In genomic region chr13:112699318-112699918, GRCh38 we compare ENCODE assay signal across 25 cellular contexts. TPM values are rescaled to one million over a fixed set of nuclear protein-coding genes. Genes with fewer than 3 reads are reported as not detected.
DNase-seq lines count a peak whose midpoint lies in the region; ATAC-seq, FAIRE-seq and TF ChIP-seq lines count a peak whose summit lies in the region.
"Had no signal": no experiment of that assay in that cellular context is flagged by ENCODE, and none has a peak within 500 bp of the region (broad histone marks: within the 10 kb centered on the region; RNA-seq: fewer than 3 reads in every experiment).

No MANE protein-coding gene starts in this region.

- H3K4me1 ChIP-seq in GM12878 (ENCODE audit: control insufficient read depth, insufficient read depth, low read length): no peaks in the 10 kb centered on the region; the same call in 1 of the 2 replicates
- H3K4me1 ChIP-seq: parathyroid adenoma had no signal

- TSS peak; percentile 23 for BruUV-seq in GM12878 (replicated peaks; lab: Mats Ljungman, UMichigan)

- RAD21 ChIA-PET in GM12878 (lab: Charles Lee; ENCODE audit: unreplicated experiment): no interaction called here

- no peak overlapping the region for H3K27ac ChIP-seq in GM12878 (ENCODE audit: control insufficient read depth, insufficient read depth)
- H3K27ac ChIP-seq: HL-60, parathyroid adenoma, SK-N-MC, thoracic aorta had no signal

- WGBS in GM12878 (ENCODE audit: insufficient coverage, insufficient replicate concordance, low lambda C conversion rate, missing lambda C conversion rate): 98% methylated on average over 13 of the region's 13 CpGs

- no peak for TF ChIP-seq POLR2A in GM12878 (IDR thresholded peaks at IDR 0.05; ENCODE audit: low read depth, low read length)

- TF ChIP-seq CTCF in natural killer cell (IDR thresholded peaks at IDR 0.05): no peak
- TF ChIP-seq CTCF in GM12878 (IDR thresholded peaks at IDR 0.05 in 2 of 3, conservative IDR thresholded peaks at IDR 0.05 in 1 of 3; ENCODE audit: control insufficient read depth in 2 of 3, extremely low read depth in 1 of 3, insufficient read depth in 1 of 3, low read depth in 3 of 3, low read length in 3 of 3): no peak
- TF ChIP-seq CTCF in mesothelial cell of epicardium (IDR thresholded peaks at IDR 0.05; ENCODE audit: unreplicated experiment): no peak

- TF ChIP-seq RAD21 in GM12878 (IDR thresholded peaks at IDR 0.05; ENCODE audit: insufficient read depth, low read depth, low read length): no peak

- no peak overlapping the region for H3K4me3 Mint-ChIP-seq in natural killer cell treated with Interleukin-12 subunit alpha and Interleukin-12 subunit beta and Interleukin-15 and Interleukin-18, amount 100 ng/mL, for 72 hours
- H3K4me3 Mint-ChIP-seq in natural killer cell (no peak overlapping the region), mesothelial cell of epicardium (no peak overlapping the region)
- H3K4me3 Mint-ChIP-seq: activated naive CD8-positive, alpha-beta T cell treated with anti-CD3 and anti-CD28 coated beads for 36 hours; activated T-helper 17 cell treated with anti-CD3 and anti-CD28 coated beads, Interleukin-2, amount 50 U/mL, for 72 hours; CD4-positive, alpha-beta T cell; memory B cell; naive thymus-derived CD4-positive, alpha-beta T cell; stimulated activated effector memory CD8-positive, alpha-beta T cell treated with anti-CD3 and anti-CD28 coated beads, Interleukin-12 subunit alpha, Interleukin-12 subunit beta, amount 100 ng/mL, for 72 hours; T-helper 17 cell had no signal

- no peaks in the 10 kb centered on the region for H4K20me1 ChIP-seq in GM12878 (ENCODE audit: control insufficient read depth, insufficient read depth)

- DNase-seq in natural killer cell treated with Interleukin-12 subunit alpha and Interleukin-12 subunit beta and Interleukin-15 and Interleukin-18, amount 100 ng/mL, for 72 hours (ENCODE audit: low spot score): peak; percentile 22
- DNase-seq in natural killer cell (no peak), GM12878 (ENCODE audit: low read depth, low spot score) (no peak), mesothelial cell of epicardium (ENCODE audit: low spot score in 2 of 2, unreplicated experiment in 2 of 2) (no peak), NCI-H748 (lab: John Stamatoyannopoulos, UW; ENCODE audit: unreplicated experiment) (no peak), nucleus accumbens (lab: John Stamatoyannopoulos, UW) (no peak)
- DNase-seq in activated CD8-positive, alpha-beta memory T cell treated with anti-CD3 and anti-CD28 coated beads, Interleukin-2, amount 50 U/mL, for 4 hours: no peak
- DNase-seq: activated CD4-positive, alpha-beta T cell treated with anti-CD3 and anti-CD28 coated beads for 48 hours; activated naive CD8-positive, alpha-beta T cell treated with anti-CD3 and anti-CD28 coated beads for 36 hours; effector CD8-positive, alpha-beta T cell; foreskin melanocyte; IMR-90; naive thymus-derived CD4-positive, alpha-beta T cell; stimulated activated CD4-positive, alpha-beta T cell treated with anti-CD3 and anti-CD28 coated beads, Interleukin-1b, Interleukin-23, amount 100 ng/mL, for 48 hours; T-helper 17 cell had no signal

- H3K27me3 ChIP-seq in GM12878 (replicated peaks in 1 of 2; ENCODE audit: control insufficient read depth in 2 of 2, insufficient read depth in 2 of 2, low read length in 1 of 2): no peaks in the 10 kb centered on the region

- no peak for ATAC-seq in natural killer cell treated with Interleukin-12 subunit alpha and Interleukin-12 subunit beta and Interleukin-15 and Interleukin-18, amount 100 ng/mL, for 72 hours
- ATAC-seq in natural killer cell (no peak), GM12878 (no peak)
- ATAC-seq: activated T-helper 17 cell treated with anti-CD3 and anti-CD28 coated beads, Interleukin-2, amount 50 U/mL, for 72 hours; naive thymus-derived CD4-positive, alpha-beta T cell; stimulated activated effector memory CD8-positive, alpha-beta T cell treated with anti-CD3 and anti-CD28 coated beads, Interleukin-12 subunit alpha, Interleukin-12 subunit beta, amount 100 ng/mL, for 72 hours; T-helper 17 cell had no signal

- SMC1A ChIA-PET in GM12878 (lab: Charles Lee; ENCODE audit: uncharacterized antibody, unreplicated experiment): no interaction called here

- no peaks in the 10 kb centered on the region for H3K9me3 Mint-ChIP-seq in natural killer cell treated with Interleukin-12 subunit alpha and Interleukin-12 subunit beta and Interleukin-15 and Interleukin-18, amount 100 ng/mL, for 72 hours
- H3K9me3 Mint-ChIP-seq in natural killer cell: no peaks in the 10 kb centered on the region
- H3K9me3 Mint-ChIP-seq in mesothelial cell of epicardium: no peaks in the 10 kb centered on the region
- H3K9me3 Mint-ChIP-seq: activated naive CD8-positive, alpha-beta T cell treated with anti-CD3 and anti-CD28 coated beads for 36 hours; activated T-helper 17 cell treated with anti-CD3 and anti-CD28 coated beads, Interleukin-2, amount 50 U/mL, for 72 hours; CD4-positive, alpha-beta T cell; memory B cell; naive thymus-derived CD4-positive, alpha-beta T cell; stimulated activated effector memory CD8-positive, alpha-beta T cell treated with anti-CD3 and anti-CD28 coated beads, Interleukin-12 subunit alpha, Interleukin-12 subunit beta, amount 100 ng/mL, for 72 hours had no signal

- no peak for TF ChIP-seq EP300 in GM12878 (IDR thresholded peaks at IDR 0.05; ENCODE audit: borderline replicate concordance in 1 of 2, control insufficient read depth in 1 of 2, low read depth in 2 of 2, low read length in 2 of 2)

- peaks cover 2% of the 10 kb centered on the region in 2 experiments; a peak in 3 of 4 replicates for H3K36me3 ChIP-seq in GM12878 (ENCODE audit: control insufficient read depth in 2 of 2, insufficient read depth in 2 of 2, low read length in 1 of 2)
- H3K36me3 ChIP-seq: thoracic aorta had no signal

- CTCF ChIA-PET in GM12878 (lab: Yijun Ruan, JAX): no interaction called here

- no peak for FAIRE-seq in GM12878 (lab: Jason Lieb, UNC)
- FAIRE-seq: H1, keratinocyte had no signal

- in situ Hi-C loops in GM12878 (cut with MboI): no loop called here

- H3K9ac ChIP-seq in GM12878 (ENCODE audit: control insufficient read depth, insufficient read depth, low read length): no peak overlapping the region
- H3K9ac ChIP-seq: parathyroid adenoma had no signal

- no peak overlapping the region for H3K4me3 ChIP-seq in GM12878
- H3K4me3 ChIP-seq: SK-N-MC, thoracic aorta had no signal

- H3K27ac Mint-ChIP-seq in natural killer cell treated with Interleukin-12 subunit alpha and Interleukin-12 subunit beta and Interleukin-15 and Interleukin-18, amount 100 ng/mL, for 72 hours: no peak overlapping the region
- H3K27ac Mint-ChIP-seq in natural killer cell: no peak overlapping the region
- H3K27ac Mint-ChIP-seq in mesothelial cell of epicardium: peak overlapping the region; percentile 52
- H3K27ac Mint-ChIP-seq: activated naive CD8-positive, alpha-beta T cell treated with anti-CD3 and anti-CD28 coated beads for 36 hours; activated T-helper 17 cell treated with anti-CD3 and anti-CD28 coated beads, Interleukin-2, amount 50 U/mL, for 72 hours; CD4-positive, alpha-beta T cell; memory B cell; naive thymus-derived CD4-positive, alpha-beta T cell; stimulated activated effector memory CD8-positive, alpha-beta T cell treated with anti-CD3 and anti-CD28 coated beads, Interleukin-12 subunit alpha, Interleukin-12 subunit beta, amount 100 ng/mL, for 72 hours; T-helper 17 cell had no signal

- no peaks in the 10 kb centered on the region for H3K9me3 ChIP-seq in GM12878 (replicated peaks; ENCODE audit: control insufficient read depth, insufficient read depth, low read length)
- H3K9me3 ChIP-seq: thoracic aorta had no signal

- H3K4me1 Mint-ChIP-seq in natural killer cell treated with Interleukin-12 subunit alpha and Interleukin-12 subunit beta and Interleukin-15 and Interleukin-18, amount 100 ng/mL, for 72 hours (ENCODE audit: low read depth in 2 of 2): peaks cover 5 to 31% of the 10 kb centered on the region in 2 donors
- peaks cover 29 to 39% of the 10 kb centered on the region in 2 donors for H3K4me1 Mint-ChIP-seq in natural killer cell
- H3K4me1 Mint-ChIP-seq in mesothelial cell of epicardium: peaks cover 37% of the 10 kb centered on the region

- H2AFZ ChIP-seq in GM12878 (ENCODE audit: control insufficient read depth, low read depth, low read length): no peak overlapping the region
- H2AFZ ChIP-seq: parathyroid adenoma had no signal

- peaks cover 35% of the 10 kb centered on the region for H3K79me2 ChIP-seq in GM12878 (ENCODE audit: control insufficient read depth, insufficient read depth, low read length)

- intact Hi-C loops in natural killer cell (cut with micrococcal nuclease) (no loop called here), GM12878 (cut with micrococcal nuclease; ENCODE audit: unreplicated experiment) (no loop called here)

- H3K4me2 ChIP-seq in GM12878 (ENCODE audit: control insufficient read depth, insufficient read depth): no peak overlapping the region

- POLR2A ChIA-PET in GM12878 (lab: Charles Lee): no interaction called here

- H3K36me3 Mint-ChIP-seq in natural killer cell treated with Interleukin-12 subunit alpha and Interleukin-12 subunit beta and Interleukin-15 and Interleukin-18, amount 100 ng/mL, for 72 hours: no peaks in the 10 kb centered on the region
- H3K36me3 Mint-ChIP-seq in natural killer cell: no peaks in the 10 kb centered on the region
- H3K36me3 Mint-ChIP-seq in mesothelial cell of epicardium: peaks cover 5% of the 10 kb centered on the region
- H3K36me3 Mint-ChIP-seq: activated naive CD8-positive, alpha-beta T cell treated with anti-CD3 and anti-CD28 coated beads for 36 hours had no signal

- no peaks in the 10 kb centered on the region for H3K27me3 Mint-ChIP-seq in natural killer cell treated with Interleukin-12 subunit alpha and Interleukin-12 subunit beta and Interleukin-15 and Interleukin-18, amount 100 ng/mL, for 72 hours
- H3K27me3 Mint-ChIP-seq in natural killer cell (ENCODE audit: low read depth in 2 of 2) (no peaks in the 10 kb centered on the region), mesothelial cell of epicardium (ENCODE audit: low read depth) (no peaks in the 10 kb centered on the region)
- H3K27me3 Mint-ChIP-seq: activated naive CD8-positive, alpha-beta T cell treated with anti-CD3 and anti-CD28 coated beads for 36 hours; activated T-helper 17 cell treated with anti-CD3 and anti-CD28 coated beads, Interleukin-2, amount 50 U/mL, for 72 hours; CD4-positive, alpha-beta T cell; memory B cell; naive thymus-derived CD4-positive, alpha-beta T cell; T-helper 17 cell had no signal

RNA-seq across cellular contexts. Expression of gene ATP11A, which starts 9.6 kb away (rescaled TPM):
- total RNA-seq in natural killer cell treated with Interleukin-12 subunit alpha and Interleukin-12 subunit beta and Interleukin-15 and Interleukin-18, amount 100 ng/mL, for 72 hours: 10 to 100 TPM; 89.0 to 91.2 TPM
- total RNA-seq in natural killer cell: 10 to 100 TPM; 47.1 to 68.6 (median 50.7) TPM
- total RNA-seq in GM12878 (2013; cell fraction: nucleolus; rRNA removed): 142 and 148 TPM in 2 replicates
- total RNA-seq in GM12878 (2014; rRNA removed): 12.3 and 14.3 TPM in 2 replicates
- 8.4 and 8.9 TPM in 2 replicates for total RNA-seq in GM12878 (2014; rRNA removed; fragmentation: Illumina TruSeq; extraction: Trizol)
- total RNA-seq in GM12878 (2021): 59.0 and 69.6 TPM in 2 replicates
- 10.8 TPM for polyA plus RNA-seq in GM12878 (2011; ENCODE audit: low read depth)
- 5.7 and 5.9 TPM in 2 replicates for polyA plus RNA-seq in GM12878 (2011; rRNA removed)
- polyA plus RNA-seq in GM12878 (2011; cell fraction: cytosol; rRNA removed): 9.3 and 11.4 TPM in 2 replicates
- polyA plus RNA-seq in GM12878 (2011; cell fraction: nucleus; rRNA removed): 86.2 and 125 TPM in 2 replicates
- 16.6 and 17.2 TPM in 2 replicates for polyA plus RNA-seq in GM12878 (2012)
- 17.6 and 21.6 TPM in 2 replicates for polyA plus RNA-seq in GM12878 (2014; fragmentation: Illumina TruSeq; extraction: Trizol)
- 1 to 10 TPM; 1.4 to 2.1 TPM for polyA plus RNA-seq in GM12878 (2014; fragmentation: Nextera tagmentation; extraction: Ambion mirVana)
- polyA plus RNA-seq in GM12878 (2014; rRNA removed): 21.9 and 31.1 TPM in 2 replicates
- polyA plus RNA-seq in GM12878 (2016; fragmentation: Nextera tagmentation; extraction: Ambion mirVana): 10 to 100 TPM; 14.5 to 17.2 TPM
- polyA minus RNA-seq in GM12878 (2011; rRNA and poly(A)+ RNA removed): 21.1 and 21.8 TPM in 2 replicates
- 15.1 and 16.3 TPM in 2 replicates for polyA minus RNA-seq in GM12878 (2011; cell fraction: cytosol; rRNA and poly(A)+ RNA removed)
- 31.6 and 60.1 TPM in 2 replicates for polyA minus RNA-seq in GM12878 (2011; cell fraction: nucleus; rRNA and poly(A)+ RNA removed)
- total RNA-seq in mesothelial cell of epicardium: 107 to 114 TPM (median 112 TPM) in 3 replicates
